ENCODE assay signal across 8 cellular contexts in genomic region chr17:7845359-7846062, GRCh38. TPM values are rescaled to one million over a fixed set of nuclear protein-coding genes. Genes with fewer than 3 reads are reported as not detected.
DNase-seq lines count a peak whose midpoint lies in the region; ATAC-seq and TF ChIP-seq lines count a peak whose summit lies in the region.

No MANE protein-coding gene starts in this region.

- peaks cover 13% of the 10 kb centered on the region for H3K4me1 ChIP-seq in ACC112 (ENCODE audit: control insufficient read depth, insufficient read depth, low read length, unreplicated experiment)

- H3K27me3 ChIP-seq in ACC112 (ENCODE audit: insufficient read depth, low read length), result no peaks in the 10 kb centered on the region

- DNase-seq in Jurkat, Clone E6-1 (ENCODE audit: low read depth, low spot score), result no peak
- no peak for DNase-seq in choroid plexus epithelial cell (ENCODE audit: low read depth)
- no peak for DNase-seq in naive B cell
- DNase-seq in anterior cingulate cortex (lab: John Stamatoyannopoulos, UW), result no peak
- no peak for DNase-seq in NCI-H187 (lab: John Stamatoyannopoulos, UW)

- H3K27ac Mint-ChIP-seq in naive B cell, result peak overlapping the region; percentile 99 to 100 (median 100)

- H3K79me2 ChIP-seq in ACC112 (ENCODE audit: control insufficient read depth, insufficient read depth, low read length, unreplicated experiment), result peaks cover 22% of the 10 kb centered on the region

- ATAC-seq in naive B cell (ENCODE audit: low read depth in 2 of 2), result no peak
- no peak for ATAC-seq in HG03469 (IDR thresholded peaks at IDR 0.05; ENCODE audit: unreplicated experiment)
- no peak for ATAC-seq in HG02840 (IDR thresholded peaks at IDR 0.05; ENCODE audit: low FRiP score, unreplicated experiment)

- H3K27me3 Mint-ChIP-seq in naive B cell, result no peaks in the 10 kb centered on the region

- H3K4me3 Mint-ChIP-seq in naive B cell, result peak overlapping the region; percentile 85 to 100 (median 98)

- H3K36me3 Mint-ChIP-seq in naive B cell, result peaks cover 0 to 7% of the 10 kb centered on the region in 2 donors

- H3K27ac ChIP-seq in ACC112 (ENCODE audit: low read depth, low read length), result peak overlapping the region; percentile 99

- peaks cover 5% of the 10 kb centered on the region for H3K36me3 ChIP-seq in ACC112 (ENCODE audit: insufficient read depth, low read length)

- H3K9me3 Mint-ChIP-seq in naive B cell, result peaks cover 0 to 4% (median 0%) of the 10 kb centered on the region in 7 donors

- no peak for TF ChIP-seq CTCF in choroid plexus epithelial cell (conservative IDR thresholded peaks at IDR 0.05; ENCODE audit: low read depth, low read length)

- H2AFZ ChIP-seq in ACC112 (ENCODE audit: low read length, unreplicated experiment), result no peak overlapping the region

- H3K4me1 Mint-ChIP-seq in naive B cell, result peaks cover 42 to 58% (median 43%) of the 10 kb centered on the region in 3 donors

- H3K4me3 ChIP-seq in ACC112 (ENCODE audit: low read depth, low read length) (peak overlapping the region; percentile 84), choroid plexus epithelial cell (ENCODE audit: low read depth, low read length) (peak overlapping the region; percentile 81)
- peak overlapping the region; percentile 82; the same call in 1 of the 2 replicates for H3K4me3 ChIP-seq in Jurkat, Clone E6-1 (ENCODE audit: low read length)

RNA-seq across cellular contexts. Expression of gene TMEM88, which starts 9.4 kb away (rescaled TPM):
- 1.8 TPM for polyA plus RNA-seq in Jurkat, Clone E6-1 (2012; ENCODE audit: insufficient read depth, insufficient read length)
- polyA plus RNA-seq in naive B cell (ENCODE audit: low read depth in 6 of 6), result under 1 TPM in 1 of 6 donors, not detected in 5; 0.68 TPM

RNA-seq across cellular contexts. Expression of gene KDM6B, which starts 11.5 kb away (rescaled TPM):
- polyA plus RNA-seq in Jurkat, Clone E6-1 (2012; ENCODE audit: insufficient read depth, insufficient read length), result 18.9 TPM
- polyA plus RNA-seq in naive B cell (ENCODE audit: low read depth in 6 of 6), result 1 to 10 TPM in 3 of 6 donors, under 1 TPM in 3; 0.04 to 1.9 (median 0.99) TPM

RNA-seq across cellular contexts. Expression of gene NAA38, which starts 11.8 kb away (rescaled TPM):
- 224 TPM for polyA plus RNA-seq in Jurkat, Clone E6-1 (2012; ENCODE audit: insufficient read depth, insufficient read length)
- polyA plus RNA-seq in naive B cell (ENCODE audit: low read depth in 6 of 6), result 100 to 1,000 TPM; 121 to 158 (median 136) TPM

RNA-seq across cellular contexts. Expression of gene CYB5D1, which starts 12.3 kb away (rescaled TPM):
- polyA plus RNA-seq in Jurkat, Clone E6-1 (2012; ENCODE audit: insufficient read depth, insufficient read length), result 15.5 TPM
- 1 to 10 TPM; 3.4 to 5.2 (median 3.7) TPM for polyA plus RNA-seq in naive B cell (ENCODE audit: low read depth in 6 of 6)

RNA-seq across cellular contexts. Expression of gene CHD3, which starts 43.1 kb away (rescaled TPM):
- 180 TPM for polyA plus RNA-seq in Jurkat, Clone E6-1 (2012; ENCODE audit: insufficient read depth, insufficient read length)
- polyA plus RNA-seq in naive B cell (ENCODE audit: low read depth in 6 of 6), result 1 to 10 TPM in 5 of 6 donors, under 1 TPM in 1; 0.06 to 8.0 (median 3.4) TPM
